16 cellular contexts compared by ENCODE assay signal in genomic region chr1:25110037-25110436, GRCh38.
DNase-seq lines count a peak whose midpoint lies in the region; TF ChIP-seq lines count a peak whose summit lies in the region.
"Had no signal": no experiment of that assay in that cellular context is flagged by ENCODE, and none has a peak within 500 bp of the region (broad histone marks: within the 10 kb centered on the region; RNA-seq: fewer than 3 reads in every experiment).

No MANE protein-coding gene starts in this region.

- H3K27ac Mint-ChIP-seq in immature natural killer cell, result peak overlapping the region; percentile 88 to 96 (median 93)
- no peak overlapping the region for H3K27ac Mint-ChIP-seq in endothelial cell (ENCODE audit: unreplicated experiment)

- peak; percentile 48 for DNase-seq in AG10803 (ENCODE audit: low read depth)
- DNase-seq in OCI-LY7 (ENCODE audit: low spot score), result no peak
- no peak for DNase-seq in immature natural killer cell
- DNase-seq in GM10266 (ENCODE audit: extremely low spot score), result no peak
- DNase-seq in ACHN, result no peak
- no peak for DNase-seq in endothelial cell (ENCODE audit: low spot score)
- DNase-seq in DMS 273 (lab: John Stamatoyannopoulos, UW; ENCODE audit: unreplicated experiment), result no peak
- DNase-seq: AML-193, EL, HCEC 1CT, Karpas-422, NCI-H1436, NCI-H2081 treated with DMSO at 0.1 percent for 48 hours, NCI-H524, PC-3 had no signal

- in situ Hi-C loops in ACHN (cut with HindIII; ENCODE audit: low pct_ligation_motif_present, low pct_unique_long_range_greater_than_20kb, low sequenced_read_pairs), result no loop called here

- peaks cover 6 to 20% (median 16%) of the 10 kb centered on the region in 6 donors for H3K9me3 Mint-ChIP-seq in immature natural killer cell
- no peaks in the 10 kb centered on the region for H3K9me3 Mint-ChIP-seq in endothelial cell (ENCODE audit: unreplicated experiment)

- H3K79me2 ChIP-seq in Loucy (ENCODE audit: insufficient read depth, low read length), result no peaks in the 10 kb centered on the region
- no peaks in the 10 kb centered on the region for H3K79me2 ChIP-seq in OCI-LY7 (ENCODE audit: insufficient read depth, low read depth, low read length)

- H3K4me2 ChIP-seq in Loucy (ENCODE audit: low read depth, low read length, poor library complexity, severe bottlenecking), result no peak overlapping the region
- no peak overlapping the region for H3K4me2 ChIP-seq in OCI-LY7 (ENCODE audit: low read length)

- H3K27me3 ChIP-seq in Loucy (ENCODE audit: insufficient read depth, low read length, poor library complexity, severe bottlenecking), result no peaks in the 10 kb centered on the region

- H3K36me3 Mint-ChIP-seq in immature natural killer cell (peaks cover 6 to 8% (median 7%) of the 10 kb centered on the region in 3 donors), endothelial cell (ENCODE audit: low read depth, unreplicated experiment) (peaks cover 6% of the 10 kb centered on the region)

- H3F3A ChIP-seq in Loucy (ENCODE audit: low read depth), result no peaks in the 10 kb centered on the region

- TF ChIP-seq CTCF in AG10803 (conservative IDR thresholded peaks at IDR 0.05; ENCODE audit: low read length) (no peak), Loucy (conservative IDR thresholded peaks at IDR 0.05; ENCODE audit: low read length) (no peak), OCI-LY7 (conservative IDR thresholded peaks at IDR 0.05; ENCODE audit: low read length) (no peak), GM10266 (IDR thresholded peaks at IDR 0.05; ENCODE audit: control insufficient read depth, insufficient read depth, low read depth, missing control alignments) (no peak), endothelial cell (IDR thresholded peaks at IDR 0.05; ENCODE audit: unreplicated experiment) (no peak)

- H3K27me3 Mint-ChIP-seq in immature natural killer cell (ENCODE audit: low read depth in 3 of 3) (peaks cover 11 to 17% (median 14%) of the 10 kb centered on the region in 3 donors), endothelial cell (ENCODE audit: unreplicated experiment) (peaks cover 2% of the 10 kb centered on the region)

- BruUV-seq in OCI-LY7 (replicated peaks; lab: Mats Ljungman, UMichigan), result no TSS peak

- no peak overlapping the region for H3K4me3 ChIP-seq in AG10803 (ENCODE audit: low read length)
- no peak overlapping the region for H3K4me3 ChIP-seq in Loucy (ENCODE audit: low read length, poor library complexity, severe bottlenecking)
- no peak overlapping the region for H3K4me3 ChIP-seq in OCI-LY7 (ENCODE audit: low read depth, low read length, poor library complexity, severe bottlenecking)

- intact Hi-C loops in OCI-LY7 (cut with micrococcal nuclease; ENCODE audit: unreplicated experiment), result no loop called here

- POLR2A ChIA-PET in OCI-LY7 (lab: Charles Lee), result no interaction called here

- no peak overlapping the region for H3K27ac ChIP-seq in OCI-LY7 (ENCODE audit: low read depth, low read length, poor library complexity, severe bottlenecking)

- H3K4me3 Mint-ChIP-seq in immature natural killer cell, result peak overlapping the region in 1 of 5 donors; percentile 57
- no peak overlapping the region for H3K4me3 Mint-ChIP-seq in endothelial cell (ENCODE audit: unreplicated experiment)

- CTCF ChIA-PET in OCI-LY7 (lab: Charles Lee; ENCODE audit: unreplicated experiment), result no interaction called here

- no peaks in the 10 kb centered on the region for H3K9me2 ChIP-seq in Loucy (replicated peaks; ENCODE audit: low read depth, low read length)
- H3K9me2 ChIP-seq in OCI-LY7 (ENCODE audit: insufficient read depth, low read length), result no peaks in the 10 kb centered on the region

- H3K9me3 ChIP-seq in Loucy (ENCODE audit: insufficient read depth, low read depth, low read length) (peaks cover 11% of the 10 kb centered on the region; the same call in 1 of the 2 replicates), OCI-LY7 (ENCODE audit: low read length) (peaks cover 12% of the 10 kb centered on the region)

- H3K9ac ChIP-seq in Loucy (ENCODE audit: low read depth, low read length, poor library complexity, severe bottlenecking), result no peak overlapping the region

- H3K4me1 ChIP-seq in Loucy (ENCODE audit: insufficient read depth, low read length, poor library complexity, severe bottlenecking) (peaks cover 6% of the 10 kb centered on the region), OCI-LY7 (ENCODE audit: insufficient read depth, low read length, poor library complexity, severe bottlenecking) (no peaks in the 10 kb centered on the region)

- H3K36me3 ChIP-seq in Loucy (ENCODE audit: insufficient read depth, low read length) (no peaks in the 10 kb centered on the region), OCI-LY7 (ENCODE audit: insufficient read depth, low read length) (no peaks in the 10 kb centered on the region)

- H3K4me1 Mint-ChIP-seq in immature natural killer cell, result peaks cover 18 to 22% of the 10 kb centered on the region in 2 donors
- H3K4me1 Mint-ChIP-seq in endothelial cell (ENCODE audit: unreplicated experiment), result no peaks in the 10 kb centered on the region

- H4K20me1 ChIP-seq in Loucy (ENCODE audit: insufficient read depth, low read length, poor library complexity, severe bottlenecking) (no peaks in the 10 kb centered on the region), OCI-LY7 (ENCODE audit: insufficient read depth, low read length) (no peaks in the 10 kb centered on the region)

- H2AFZ ChIP-seq in Loucy (ENCODE audit: low read length) (peak overlapping the region; percentile 61; the same call in 1 of the 2 replicates), OCI-LY7 (ENCODE audit: low read length) (0 out of 2 replicates have a peak overlapping the region, but pooled peaks have one; percentile 14)
